Comparison of ENCODE assay signal across 11 cellular contexts in genomic region chr19:29681422-29682235, GRCh38. TPM values are rescaled to one million over a fixed set of nuclear protein-coding genes. Genes with fewer than 3 reads are reported as not detected.
DNase-seq lines count a peak whose midpoint lies in the region; ATAC-seq and TF ChIP-seq lines count a peak whose summit lies in the region.
"Had no signal": no experiment of that assay in that cellular context is flagged by ENCODE, and none has a peak within 500 bp of the region (broad histone marks: within the 10 kb centered on the region; RNA-seq: fewer than 3 reads in every experiment).

No MANE protein-coding gene starts in this region.

- H3K27ac ChIP-seq in mammary epithelial cell (ENCODE audit: insufficient read depth, low read depth, low read length): no peak overlapping the region
- H3K27ac ChIP-seq in vagina: peak overlapping the region; percentile 83

- no peak overlapping the region for H2AFZ ChIP-seq in mammary epithelial cell (ENCODE audit: low read depth, low read length)

- H3K9me3 Mint-ChIP-seq in MCF 10A (ENCODE audit: unreplicated experiment) (no peaks in the 10 kb centered on the region), naive B cell (no peaks in the 10 kb centered on the region)
- no peaks in the 10 kb centered on the region for H3K9me3 Mint-ChIP-seq in central memory CD8-positive, alpha-beta T cell

- dilution Hi-C loops in mammary epithelial cell (cut with HindIII; ENCODE audit: low sequenced_read_pairs): no loop called here

- H3K79me2 ChIP-seq in mammary epithelial cell (ENCODE audit: insufficient read depth, low read length): peaks cover 4% of the 10 kb centered on the region

- no peak overlapping the region for H3K4me2 ChIP-seq in mammary epithelial cell (ENCODE audit: insufficient read depth, low read depth, low read length)

- H3K4me3 ChIP-seq in mammary epithelial cell (replicated peaks in 1 of 3; ENCODE audit: insufficient read depth in 1 of 3, low read depth in 2 of 3, low read length in 3 of 3): no peak overlapping the region
- no peak overlapping the region for H3K4me3 ChIP-seq in vagina

- H3K4me1 ChIP-seq in mammary epithelial cell (ENCODE audit: insufficient read depth, low read length) (peaks cover 17% of the 10 kb centered on the region), vagina (peaks cover 67% of the 10 kb centered on the region)

- POLR2A ChIA-PET in MCF 10A (lab: Yijun Ruan, JAX): interaction anchor here (0.6 to 1.4 kb wide), 3 partner anchors 13 to 1774 kb away, joined by 3 to 5 read pairs (median 4); partner anchors contain the start of gene POP4

- TF ChIP-seq POLR2A in vagina (IDR thresholded peaks at IDR 0.05): no peak

- H4K20me1 ChIP-seq in mammary epithelial cell (ENCODE audit: insufficient read depth, low read length): no peaks in the 10 kb centered on the region

- no peak for ATAC-seq in central memory CD8-positive, alpha-beta T cell (replicated peaks; ENCODE audit: extremely low read depth, poor library complexity, severe bottlenecking)
- ATAC-seq in naive B cell (ENCODE audit: low read depth in 2 of 2) (no peak), HG02981 (IDR thresholded peaks at IDR 0.05; ENCODE audit: unreplicated experiment) (no peak)

- BruUV-seq in MCF 10A (replicated peaks; lab: Mats Ljungman, UMichigan): no TSS peak
- no TSS peak for BruUV-seq in mammary epithelial cell (replicated peaks; lab: Mats Ljungman, UMichigan)

- WGBS in mammary epithelial cell (ENCODE audit: low coverage, missing lambda C conversion rate): 47% methylated on average over 8 of the region's 13 CpGs

- no peaks in the 10 kb centered on the region for H3K36me3 ChIP-seq in mammary epithelial cell (ENCODE audit: insufficient read depth, low read length)
- peaks cover 0 to 8% of the 10 kb centered on the region in 2 donors for H3K36me3 ChIP-seq in vagina

- intact Hi-C loops in MCF 10A (cut with micrococcal nuclease): no loop called here
- intact Hi-C loops in mammary epithelial cell (cut with micrococcal nuclease): no loop called here
- intact Hi-C loops in vagina (cut with DNase I): no loop called here

- no peaks in the 10 kb centered on the region for H3K27me3 Mint-ChIP-seq in MCF 10A (ENCODE audit: insufficient read depth, unreplicated experiment)
- no peaks in the 10 kb centered on the region for H3K27me3 Mint-ChIP-seq in central memory CD8-positive, alpha-beta T cell
- H3K27me3 Mint-ChIP-seq in naive B cell: peaks cover 0 to 7% (median 0%) of the 10 kb centered on the region in 3 donors

- H3K9me3 ChIP-seq in mammary epithelial cell (replicated peaks; ENCODE audit: insufficient read depth, low read length): no peaks in the 10 kb centered on the region
- no peaks in the 10 kb centered on the region for H3K9me3 ChIP-seq in vagina

- DNase-seq in MCF 10A (ENCODE audit: unreplicated experiment) (no peak), mammary epithelial cell (no peak), naive B cell (no peak), vagina (ENCODE audit: extremely low spot score in 2 of 2) (peak in 1 of 2 donors; percentile 87), ureter (ENCODE audit: low spot score) (no peak)
- DNase-seq in central memory CD8-positive, alpha-beta T cell (ENCODE audit: low spot score in 2 of 2): no peak
- no peak for DNase-seq in effector CD4-positive, alpha-beta T cell
- DNase-seq: activated effector memory CD4-positive, alpha-beta T cell treated with Interleukin-2 at 50 U/mL for 16 hours; Karpas-422; NCI-H69 had no signal

- peaks cover 14% of the 10 kb centered on the region for H3K4me1 Mint-ChIP-seq in MCF 10A (ENCODE audit: insufficient read depth, unreplicated experiment)
- H3K4me1 Mint-ChIP-seq in central memory CD8-positive, alpha-beta T cell: peaks cover 58% of the 10 kb centered on the region
- peaks cover 17 to 40% (median 23%) of the 10 kb centered on the region in 3 donors for H3K4me1 Mint-ChIP-seq in naive B cell

- CTCF ChIA-PET in MCF 10A (lab: Yijun Ruan, JAX) (interaction anchor here (0.6 kb wide), 2 partner anchors 33 to 83 kb away, joined by 3 read pairs; no protein-coding TSS in a partner anchor), mammary epithelial cell (lab: Charles Lee; ENCODE audit: low non-redundant PET) (no interaction called here)

- H3K27ac Mint-ChIP-seq in MCF 10A (ENCODE audit: low read depth, unreplicated experiment) (peak overlapping the region; percentile 25), naive B cell (peak overlapping the region in 4 of 6 donors; percentile 72 to 92 (median 86))
- H3K27ac Mint-ChIP-seq in central memory CD8-positive, alpha-beta T cell (ENCODE audit: low read depth): peak overlapping the region; percentile 91

- H3K27me3 ChIP-seq in mammary epithelial cell (ENCODE audit: insufficient read depth, low read length) (no peaks in the 10 kb centered on the region), vagina (no peaks in the 10 kb centered on the region)

- in situ Hi-C loops in mammary epithelial cell (cut with MboI; ENCODE audit: low sequenced_read_pairs in 2 of 2): no loop called here

- H3K4me3 Mint-ChIP-seq in MCF 10A (ENCODE audit: unreplicated experiment) (no peak overlapping the region), naive B cell (peak overlapping the region in 4 of 8 donors; percentile 36 to 78 (median 56))
- H3K4me3 Mint-ChIP-seq in central memory CD8-positive, alpha-beta T cell: peak overlapping the region; percentile 71

- H3K36me3 Mint-ChIP-seq in MCF 10A (ENCODE audit: insufficient read depth, unreplicated experiment): no peaks in the 10 kb centered on the region
- peaks cover 9% of the 10 kb centered on the region for H3K36me3 Mint-ChIP-seq in central memory CD8-positive, alpha-beta T cell (ENCODE audit: insufficient read depth)
- H3K36me3 Mint-ChIP-seq in naive B cell: no peaks in the 10 kb centered on the region

- H3K9ac ChIP-seq in mammary epithelial cell (ENCODE audit: insufficient read depth, low read length): no peak overlapping the region

- TF ChIP-seq CTCF in MCF 10A (IDR thresholded peaks at IDR 0.05; ENCODE audit: unreplicated experiment): no peak
- TF ChIP-seq CTCF in mammary epithelial cell (conservative IDR thresholded peaks at IDR 0.05 in 1 of 2, IDR thresholded peaks at IDR 0.05 in 1 of 2; ENCODE audit: extremely low read depth in 1 of 2, insufficient read depth in 1 of 2, low read depth in 1 of 2, low read length in 2 of 2): no peak
- TF ChIP-seq CTCF in vagina (IDR thresholded peaks at IDR 0.05): no peak

RNA-seq across cellular contexts. Expression of gene PLEKHF1, which starts 16.4 kb away (rescaled TPM):
- total RNA-seq in MCF 10A (2022): 2.9 and 9.6 TPM in 2 replicates
- total RNA-seq in mammary epithelial cell: 10 to 100 TPM; 20.6 to 31.2 TPM
- polyA plus RNA-seq in mammary epithelial cell: 12.2 TPM
- polyA minus RNA-seq in mammary epithelial cell: 8.7 TPM
- 1 to 10 TPM; 1.9 to 5.8 (median 2.7) TPM for polyA plus RNA-seq in naive B cell (ENCODE audit: low read depth in 6 of 6)
- total RNA-seq in vagina: 37.1 TPM
- total RNA-seq in ureter: 27.1 TPM

RNA-seq across cellular contexts. Expression of gene C19orf12, which starts 33.4 kb away (rescaled TPM):
- 20.2 and 21.6 TPM in 2 replicates for total RNA-seq in MCF 10A (2022)
- total RNA-seq in mammary epithelial cell: 10 to 100 TPM; 19.6 to 24.5 TPM
- 10.5 TPM for polyA plus RNA-seq in mammary epithelial cell
- polyA minus RNA-seq in mammary epithelial cell: 11.8 TPM
- polyA plus RNA-seq in naive B cell (ENCODE audit: low read depth in 6 of 6): 10 to 100 TPM in 5 of 6 donors, 1 to 10 TPM in 1; 8.2 to 24.0 (median 15.3) TPM
- 14.2 TPM for total RNA-seq in vagina
- total RNA-seq in ureter: 25.4 TPM

Comparison
In these comparisons a context has a peak if more than half of its experiments do, and no peak if none do; other contexts are left out.
1. H3K27ac Mint-ChIP-seq: peak in every context shown above with its lines; median percentile 91 in central memory CD8-positive, alpha-beta T cell; 86 in naive B cell; 25 in MCF 10A.